ENCODE assay signal across 8 cellular contexts in the genomic region with DNA sequence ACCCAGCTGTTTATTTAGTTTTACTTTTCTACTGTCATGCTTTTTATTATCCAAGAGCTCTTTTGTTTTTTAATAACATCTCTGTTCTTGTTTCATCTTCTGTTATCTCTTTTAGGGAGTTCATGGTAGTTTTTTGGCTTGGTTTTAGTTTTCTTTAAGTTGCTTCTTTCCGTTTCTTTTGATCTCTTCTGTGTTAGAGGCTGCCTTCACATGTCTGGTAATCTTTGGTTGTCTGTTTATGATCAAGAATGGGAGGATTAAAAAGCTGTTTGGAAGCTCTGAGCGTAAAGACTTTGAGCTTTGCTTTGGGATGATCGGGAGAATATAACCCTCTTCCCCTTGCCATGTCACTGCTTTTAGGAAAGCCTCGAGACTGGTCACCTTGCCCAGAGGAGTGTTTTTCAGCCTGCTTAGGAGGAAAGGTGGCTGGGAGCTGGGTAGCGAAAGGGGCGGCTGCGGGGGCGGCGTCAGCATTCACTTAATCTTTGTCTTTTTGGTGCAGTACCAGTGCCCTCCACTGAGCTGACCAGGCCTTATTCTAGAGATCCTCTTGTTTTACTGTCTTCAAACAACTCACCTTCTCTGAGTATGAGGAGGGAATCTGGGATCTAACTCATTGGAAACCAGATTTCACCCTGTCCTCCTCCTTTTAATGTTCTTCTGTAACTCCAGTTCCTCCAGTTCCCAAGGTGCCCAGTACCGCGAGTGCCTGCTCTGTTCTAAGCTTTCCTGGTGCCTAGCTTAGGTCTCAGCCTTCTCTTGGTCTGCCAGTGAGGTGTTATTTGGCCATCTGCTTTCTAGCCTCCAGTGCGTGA. TPM values are rescaled to one million over a fixed set of nuclear protein-coding genes. Genes with fewer than 3 reads are reported as not detected.
DNase-seq lines count a peak whose midpoint lies in the region; ATAC-seq and TF ChIP-seq lines count a peak whose summit lies in the region.

No MANE protein-coding gene starts in this region.

- TF ChIP-seq POLR2A in Peyer's patch (IDR thresholded peaks at IDR 0.05) = no peak

- no peak for ATAC-seq in HG03342 (IDR thresholded peaks at IDR 0.05; ENCODE audit: unreplicated experiment)
- ATAC-seq in GM18511 (IDR thresholded peaks at IDR 0.05; ENCODE audit: unreplicated experiment) = no peak
- no peak for ATAC-seq in HG03460 (IDR thresholded peaks at IDR 0.05; ENCODE audit: unreplicated experiment)

- intact Hi-C loops in left ventricle myocardium inferior (cut with micrococcal nuclease) = no loop called here

- H3K36me3 ChIP-seq in Peyer's patch = peaks cover 0 to 59% (median 0%) of the 10 kb centered on the region in 3 donors
- H3K36me3 ChIP-seq in left ventricle myocardium inferior = peaks cover 38% of the 10 kb centered on the region

- peak; percentile 58 for TF ChIP-seq CTCF in GM12864 (IDR thresholded peaks at IDR 0.05; ENCODE audit: low read depth, low read length, missing control alignments)
- TF ChIP-seq CTCF in Peyer's patch (IDR thresholded peaks at IDR 0.05) = peak in 5 of 6 experiments; percentile 33 to 45 (median 42)
- TF ChIP-seq CTCF in left ventricle myocardium inferior (IDR thresholded peaks at IDR 0.05; ENCODE audit: borderline replicate concordance) = peak; percentile 48

- H3K9me3 ChIP-seq in Peyer's patch (no peaks in the 10 kb centered on the region), left ventricle myocardium inferior (replicated peaks) (no peaks in the 10 kb centered on the region)

- H3K4me3 ChIP-seq in GM12864 (ENCODE audit: low read depth, low read length) (no peak overlapping the region), Peyer's patch (no peak overlapping the region), left ventricle myocardium inferior (no peak overlapping the region)

- DNase-seq in GM12864 (ENCODE audit: low read depth) = no peak
- peak in 2 of 3 donors; percentile 66 to 73 for DNase-seq in Peyer's patch
- peak; percentile 48 for DNase-seq in activated gamma-delta T cell treated with anti-CD3 and anti-CD28 coated beads, Interleukin-2, amount 50 U/mL, for 16 hours (ENCODE audit: low read depth)
- DNase-seq in left ventricle myocardium inferior = no peak
- peak; percentile 65 for DNase-seq in stimulated activated CD4-positive, alpha-beta T cell treated with anti-CD3 and anti-CD28 coated beads, Interleukin-12 subunit alpha, Interleukin-12 subunit beta, amount 100 ng/mL, for 4 hours

- peaks cover 0 to 7% (median 0%) of the 10 kb centered on the region in 4 donors for H3K4me1 ChIP-seq in Peyer's patch
- H3K4me1 ChIP-seq in left ventricle myocardium inferior = peaks cover 25% of the 10 kb centered on the region

- H3K27ac ChIP-seq in Peyer's patch (peak overlapping the region in 1 of 4 donors; percentile 20), left ventricle myocardium inferior (replicated peaks) (no peak overlapping the region)

- H3K27me3 ChIP-seq in Peyer's patch = no peaks in the 10 kb centered on the region
- no peaks in the 10 kb centered on the region for H3K27me3 ChIP-seq in left ventricle myocardium inferior (ENCODE audit: low read depth)

RNA-seq across cellular contexts. Expression of gene TATDN2, which starts 15.5 kb away (rescaled TPM):
- 10 to 100 TPM; 30.3 to 52.8 (median 36.9) TPM for total RNA-seq in Peyer's patch
- total RNA-seq in left ventricle myocardium inferior = 15.8 TPM

RNA-seq across cellular contexts. Expression of gene GHRL, which starts 29.0 kb away (rescaled TPM):
- total RNA-seq in Peyer's patch (1 to 10 TPM in 2 of 4 donors, not detected in 2; 1.6 to 2.9 TPM), left ventricle myocardium inferior (0.25 TPM)

RNA-seq across cellular contexts. Expression of gene SEC13, which starts 57.2 kb away (rescaled TPM):
- total RNA-seq in Peyer's patch = 100 to 1,000 TPM; 158 to 251 (median 237) TPM
- total RNA-seq in left ventricle myocardium inferior = 52.3 TPM

Comparison
In these comparisons a context has a peak if more than half of its experiments do, and no peak if none do; other contexts are left out.
1. DNase-seq: peak in Peyer's patch (2 of 3), activated gamma-delta T cell treated with anti-CD3 and anti-CD28 coated beads, Interleukin-2, amount 50 U/mL, for 16 hours (single experiment) and stimulated activated CD4-positive, alpha-beta T cell treated with anti-CD3 and anti-CD28 coated beads, Interleukin-12 subunit alpha, Interleukin-12 subunit beta, amount 100 ng/mL, for 4 hours (single experiment); none in GM12864 (single experiment) and left ventricle myocardium inferior (single experiment).
2. Peak in every context shown above with its lines, with median percentiles within 50 percentile points of each other: CTCF ChIP-seq.